23 cellular contexts compared by ENCODE assay signal in genomic region chr1:180201451-180202200, GRCh38. TPM values are rescaled to one million over a fixed set of nuclear protein-coding genes. Genes with fewer than 3 reads are reported as not detected.
"Had no signal": no experiment of that assay in that cellular context is flagged by ENCODE, and none has a peak within 500 bp of the region (broad histone marks: within the 10 kb centered on the region; RNA-seq: fewer than 3 reads in every experiment).

No MANE protein-coding gene starts in this region.

- H3K4me3 Mint-ChIP-seq: naive thymus-derived CD4-positive, alpha-beta T cell; nephron progenitor cell; type B pancreatic cell had no signal

- H3K9me3 ChIP-seq: colonic mucosa, gastrocnemius medialis, heart right ventricle, psoas muscle, sigmoid colon had no signal

- H3K4me1 Mint-ChIP-seq: naive thymus-derived CD4-positive, alpha-beta T cell had no signal

- H3K27me3 Mint-ChIP-seq: naive thymus-derived CD4-positive, alpha-beta T cell had no signal

- H3K36me3 Mint-ChIP-seq: naive thymus-derived CD4-positive, alpha-beta T cell; type B pancreatic cell had no signal

- H3K4me3 ChIP-seq: colonic mucosa, gastrocnemius medialis, heart right ventricle, psoas muscle, sigmoid colon, skin epidermis had no signal

- H2AFZ ChIP-seq: parathyroid adenoma had no signal

- H3K9me3 Mint-ChIP-seq: naive thymus-derived CD4-positive, alpha-beta T cell; nephron progenitor cell; type B pancreatic cell had no signal

- DNase-seq: colonic mucosa; effector CD4-positive, alpha-beta T cell; gastrocnemius medialis; heart right ventricle; hypothalamus; kidney glomerular epithelial cell; mammary epithelial cell; naive thymus-derived CD4-positive, alpha-beta T cell; nephron progenitor cell; psoas muscle; retina; sigmoid colon; stimulated activated CD4-positive, alpha-beta T cell treated with anti-CD3 and anti-CD28 coated beads, Interleukin-2, amount 100 ng/mL, for 24 hours; stimulated activated CD4-positive, alpha-beta T cell treated with anti-CD3 and anti-CD28 coated beads, Interleukin-4, amount 100 ng/mL, for 4 hours; stimulated activated naive CD4-positive, alpha-beta T cell treated with Interleukin-2 at 50 U/mL for 16 hours had no signal

- H3K27ac Mint-ChIP-seq: nephron progenitor cell, type B pancreatic cell had no signal

- H3K79me2 ChIP-seq: parathyroid adenoma had no signal

- FAIRE-seq: islet of Langerhans, urothelium cell line had no signal

- H3K27me3 ChIP-seq: colonic mucosa, gastrocnemius medialis, heart right ventricle, sigmoid colon had no signal

- H3K4me1 ChIP-seq: colonic mucosa, gastrocnemius medialis, heart right ventricle, parathyroid adenoma, psoas muscle, sigmoid colon had no signal

- ATAC-seq: esophagus mucosa; gastrocnemius medialis; left lobe of liver; naive thymus-derived CD4-positive, alpha-beta T cell had no signal

- H3K27ac ChIP-seq: colonic mucosa, gastrocnemius medialis, heart right ventricle, parathyroid adenoma, psoas muscle, sigmoid colon, skin epidermis had no signal

- H3K9ac ChIP-seq: parathyroid adenoma had no signal

RNA-seq across cellular contexts. Expression of gene LHX4, which starts 28.4 kb away (rescaled TPM):
- total RNA-seq: dermis microvascular lymphatic vessel endothelial cell, gastrocnemius medialis, heart right ventricle, mammary epithelial cell, psoas muscle, sigmoid colon had no signal
- polyA plus RNA-seq: mammary epithelial cell had no signal
